Comparison of ENCODE assay signal across 15 cellular contexts in the genomic region with DNA sequence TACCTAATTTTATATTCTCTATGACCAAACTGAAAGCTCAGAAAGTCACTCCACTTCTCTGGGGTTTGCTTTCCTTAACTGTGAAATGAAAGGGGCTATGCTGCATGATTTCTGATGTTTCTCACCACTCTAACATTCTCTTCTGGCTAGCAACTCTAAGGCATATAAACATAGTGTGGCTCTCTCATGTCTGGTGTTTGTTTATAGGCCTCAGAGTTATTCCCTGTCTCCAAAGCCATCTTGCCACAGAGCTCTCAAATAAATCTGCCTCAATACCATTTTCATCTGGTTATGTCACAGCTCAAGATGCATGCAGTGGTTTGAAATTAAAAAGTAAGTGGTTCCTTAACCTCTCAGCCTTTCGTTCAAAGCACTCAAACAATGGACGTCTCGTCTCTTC. TPM values are rescaled to one million over a fixed set of nuclear protein-coding genes. Genes with fewer than 3 reads are reported as not detected.
A peak's percentile ranks its signal among the peaks of the same experiment; 100 is the strongest.
DNase-seq lines count a peak whose midpoint lies in the region; FAIRE-seq and TF ChIP-seq lines count a peak whose summit lies in the region.
"Had no signal": no experiment of that assay in that cellular context is flagged by ENCODE, and none has a peak within 500 bp of the region (broad histone marks: within the 10 kb centered on the region; RNA-seq: fewer than 3 reads in every experiment).

No MANE protein-coding gene starts in this region.

- H3K4me2 ChIP-seq in astrocyte (ENCODE audit: low read length) (no peak overlapping the region), hepatocyte (no peak overlapping the region)

- DNase-seq in EH (ENCODE audit: low read depth) (peak; percentile 41), astrocyte (ENCODE audit: low read depth) (no peak), fibroblast of villous mesenchyme (ENCODE audit: low read depth) (peak; percentile 38), sigmoid colon (no peak), hepatocyte (ENCODE audit: low spot score) (no peak), kidney glomerular epithelial cell (lab: John Stamatoyannopoulos, UW) (no peak), NCI-H2107 (lab: John Stamatoyannopoulos, UW) (no peak)
- DNase-seq: C1 segment of cervical spinal cord; DMS53; H7; NCI-H226; NCI-H526 treated with DMSO at 0.1 percent for 48 hours; NK-92 treated with Interleukin-12 subunit alpha and Interleukin-12 subunit beta, amount 100 ng/mL, for 24 hours; OCI-M1; RPMI8226 had no signal

- H3K36me3 ChIP-seq in astrocyte (ENCODE audit: insufficient read depth, low read length) (peaks cover 43% of the 10 kb centered on the region), sigmoid colon (peaks cover 0 to 60% (median 14%) of the 10 kb centered on the region in 4 donors), hepatocyte (replicated peaks; ENCODE audit: insufficient read depth, low read depth) (no peaks in the 10 kb centered on the region)

- no peak overlapping the region for H3K27ac Mint-ChIP-seq in astrocyte (ENCODE audit: unreplicated experiment)

- H3K27me3 Mint-ChIP-seq in astrocyte (ENCODE audit: low read depth, unreplicated experiment), result no peaks in the 10 kb centered on the region

- WGBS in sigmoid colon, 2 donors, result 89 to 90% methylated on average over 3 of the region's 3 CpGs
- 97% methylated on average over 3 of the region's 3 CpGs for WGBS in hepatocyte (ENCODE audit: low lambda C conversion rate, missing lambda C conversion rate)

- H3K9ac ChIP-seq in astrocyte (ENCODE audit: low read length), result no peak overlapping the region

- H3K79me2 ChIP-seq in astrocyte (ENCODE audit: insufficient read depth, low read length) (peaks cover 35% of the 10 kb centered on the region), hepatocyte (peaks cover 70% of the 10 kb centered on the region)

- peaks cover 1% of the 10 kb centered on the region for H3K9me3 Mint-ChIP-seq in astrocyte (ENCODE audit: unreplicated experiment)

- peak overlapping the region; percentile 20 for H3K27ac ChIP-seq in astrocyte (ENCODE audit: low read depth, low read length)
- peak overlapping the region in 3 of 4 donors; percentile 12 to 35 (median 15) for H3K27ac ChIP-seq in sigmoid colon
- no peak overlapping the region for H3K27ac ChIP-seq in hepatocyte

- peaks cover 9% of the 10 kb centered on the region for H3K36me3 Mint-ChIP-seq in astrocyte (ENCODE audit: low read depth, unreplicated experiment)

- FAIRE-seq in astrocyte (lab: Jason Lieb, UNC), result no peak

- peaks cover 21% of the 10 kb centered on the region for H4K20me1 ChIP-seq in astrocyte (ENCODE audit: insufficient read depth, low read length)
- no peaks in the 10 kb centered on the region for H4K20me1 ChIP-seq in hepatocyte (ENCODE audit: insufficient read depth, poor library complexity, severe bottlenecking)

- no peak for TF ChIP-seq POLR2A in sigmoid colon (IDR thresholded peaks at IDR 0.05)

- intact Hi-C loops in sigmoid colon (cut with DNase I), result no loop called here

- TF ChIP-seq EP300 in sigmoid colon (IDR thresholded peaks at IDR 0.05), result no peak

- no peaks in the 10 kb centered on the region for H3K9me2 ChIP-seq in hepatocyte (replicated peaks; ENCODE audit: insufficient read depth)

- H3K4me3 ChIP-seq in astrocyte (ENCODE audit: insufficient read depth, low read depth, low read length) (no peak overlapping the region), fibroblast of villous mesenchyme (ENCODE audit: low read depth, low read length) (no peak overlapping the region), sigmoid colon (no peak overlapping the region), hepatocyte (no peak overlapping the region)

- TF ChIP-seq CTCF in astrocyte (IDR thresholded peaks at IDR 0.05; ENCODE audit: insufficient read depth, low read depth, low read length) (no peak), fibroblast of villous mesenchyme (IDR thresholded peaks at IDR 0.05; ENCODE audit: insufficient read depth, low read depth, low read length) (no peak), sigmoid colon (IDR thresholded peaks at IDR 0.05) (no peak), hepatocyte (IDR thresholded peaks at IDR 0.05; ENCODE audit: poor library complexity) (no peak)

- H3K4me1 ChIP-seq in astrocyte (ENCODE audit: insufficient read depth, low read length), result peaks cover 15% of the 10 kb centered on the region
- peaks cover 0 to 34% (median 31%) of the 10 kb centered on the region in 4 donors for H3K4me1 ChIP-seq in sigmoid colon
- H3K4me1 ChIP-seq in hepatocyte (ENCODE audit: insufficient read depth), result no peaks in the 10 kb centered on the region

- H3K4me3 Mint-ChIP-seq in astrocyte (ENCODE audit: unreplicated experiment), result no peak overlapping the region

- H3K4me1 Mint-ChIP-seq in astrocyte (ENCODE audit: low read depth, unreplicated experiment), result peaks cover 10% of the 10 kb centered on the region

- H3K27me3 ChIP-seq in astrocyte (ENCODE audit: insufficient read depth, low read length) (no peaks in the 10 kb centered on the region), sigmoid colon (no peaks in the 10 kb centered on the region), hepatocyte (no peaks in the 10 kb centered on the region)

- H3K9me3 ChIP-seq in astrocyte (ENCODE audit: insufficient read depth, low read depth, low read length) (peaks cover 3% of the 10 kb centered on the region), sigmoid colon (no peaks in the 10 kb centered on the region), hepatocyte (ENCODE audit: low read depth) (peaks cover 11% of the 10 kb centered on the region)

- no peak overlapping the region for H2AFZ ChIP-seq in astrocyte (ENCODE audit: low read depth, low read length)
- no peak overlapping the region for H2AFZ ChIP-seq in hepatocyte

RNA-seq across cellular contexts. Expression of a gene that starts 16.2 kb away (rescaled TPM):
- total RNA-seq in astrocyte, result 47.9 and 48.9 TPM in 2 replicates
- 47.4 and 65.2 TPM in 2 replicates for total RNA-seq in fibroblast of villous mesenchyme
- 10 to 100 TPM; 49.6 to 54.9 (median 51.9) TPM for total RNA-seq in sigmoid colon
- 10 to 100 TPM; 17.4 to 28.0 (median 22.7) TPM for polyA plus RNA-seq in sigmoid colon
- 65.6 and 75.7 TPM in 2 replicates for total RNA-seq in hepatocyte
- 18.7 and 23.2 TPM in 2 replicates for polyA plus RNA-seq in hepatocyte

RNA-seq across cellular contexts. Expression of a gene that starts 16.6 kb away (rescaled TPM):
- total RNA-seq in astrocyte, result 2.5 and 2.6 TPM in 2 replicates
- 4.2 and 4.7 TPM in 2 replicates for total RNA-seq in fibroblast of villous mesenchyme
- 1 to 10 TPM; 2.2 to 3.6 (median 3.1) TPM for total RNA-seq in sigmoid colon
- 1 to 10 TPM in 2 of 3 donors, under 1 TPM in 1; 0.69 to 3.0 (median 1.5) TPM for polyA plus RNA-seq in sigmoid colon
- total RNA-seq in hepatocyte, result 4.3 and 5.8 TPM in 2 replicates
- 1.1 and 1.9 TPM in 2 replicates for polyA plus RNA-seq in hepatocyte

RNA-seq across cellular contexts. Expression of a gene that starts 50.2 kb away (rescaled TPM):
- total RNA-seq in astrocyte (44.9 and 47.7 TPM in 2 replicates), fibroblast of villous mesenchyme (23.2 and 25.0 TPM in 2 replicates), sigmoid colon (10 to 100 TPM; 17.5 to 28.2 (median 23.6) TPM), hepatocyte (45.2 and 55.7 TPM in 2 replicates)
- polyA plus RNA-seq in sigmoid colon (10 to 100 TPM; 12.0 to 22.0 (median 18.6) TPM), hepatocyte (84.5 and 96.9 TPM in 2 replicates)

Comparison
In these comparisons a context has a peak if more than half of its experiments do, and no peak if none do; other contexts are left out.
1. DNase-seq: peak in EH (single experiment) and fibroblast of villous mesenchyme (single experiment); none in astrocyte (single experiment), sigmoid colon (single experiment), hepatocyte (single experiment), kidney glomerular epithelial cell (single experiment) and NCI-H2107 (single experiment).